Comparison of ENCODE assay signal across 17 cellular contexts in genomic region chr20:51886341-51886740, GRCh38.
DNase-seq lines count a peak whose midpoint lies in the region; ATAC-seq and TF ChIP-seq lines count a peak whose summit lies in the region.
"Had no signal": no experiment of that assay in that cellular context is flagged by ENCODE, and none has a peak within 500 bp of the region (broad histone marks: within the 10 kb centered on the region; RNA-seq: fewer than 3 reads in every experiment).

No MANE protein-coding gene starts in this region.

- in situ Hi-C loops in Panc1 (cut with HindIII; ENCODE audit: low pct_unique_long_range_greater_than_20kb, low sequenced_read_pairs) (no loop called here), G401 (cut with HindIII; ENCODE audit: low sequenced_read_pairs) (no loop called here)

- no peaks in the 10 kb centered on the region for H3K36me3 Mint-ChIP-seq in H9 (ENCODE audit: insufficient read depth in 1 of 3, low read depth in 3 of 3)
- H3K36me3 Mint-ChIP-seq: CD8-positive, alpha-beta memory T cell had no signal

- H3K9me3 Mint-ChIP-seq in H9, result no peaks in the 10 kb centered on the region; a peak in 1 of 5 replicates
- H3K9me3 Mint-ChIP-seq: CD8-positive, alpha-beta memory T cell; HFFc6 had no signal

- POLR2A ChIA-PET in Panc1 (lab: Charles Lee), result no interaction called here

- H3K9ac ChIP-seq in H9 (ENCODE audit: extremely low read depth, insufficient read length, low read length), result no peak overlapping the region
- H3K9ac ChIP-seq in colonic mucosa (ENCODE audit: low read depth in 2 of 2, low read length in 2 of 2), result no peak overlapping the region
- H3K9ac ChIP-seq: BLaER1, GM23248 had no signal

- WGBS in H9 (ENCODE audit: extremely low coverage, insufficient read length, low lambda C conversion rate), result no CpG with 5 or more reads among the region's 2 CpGs

- H2BK12ac ChIP-seq in H9 (ENCODE audit: insufficient read length, low read depth, low read length), result peak overlapping the region; percentile 74

- no peak overlapping the region for H2BK15ac ChIP-seq in H9 (ENCODE audit: low read depth, low read length)

- no peaks in the 10 kb centered on the region for H4K20me1 ChIP-seq in H9 (ENCODE audit: control insufficient read depth, insufficient read depth, insufficient read length)
- H4K20me1 ChIP-seq: BLaER1 had no signal

- no peak overlapping the region for H4K5ac ChIP-seq in H9 (ENCODE audit: insufficient read length, low read depth, low read length)

- H3K23me2 ChIP-seq in H9 (ENCODE audit: insufficient read length, low read depth, low read length, poor library complexity, severe bottlenecking), result peaks cover 2% of the 10 kb centered on the region

- no peak overlapping the region for H3K4me2 ChIP-seq in H9 (ENCODE audit: insufficient read depth, insufficient read length, low read length)
- H3K4me2 ChIP-seq: BLaER1 had no signal

- DNase-seq in H9 (no peak), Panc1 (ENCODE audit: low read depth, low spot score) (no peak), fibroblast of the aortic adventitia (ENCODE audit: low read depth) (peak; percentile 16), G401 (ENCODE audit: low spot score) (no peak), colonic mucosa (no peak)
- no peak for DNase-seq in stimulated activated naive CD4-positive, alpha-beta T cell treated with Interleukin-2 at 50 U/mL for 16 hours (lab: John Stamatoyannopoulos, UW)
- DNase-seq: AML-193; Calu3; CD8-positive, alpha-beta memory T cell; DMS 273 treated with DMSO at 0.1 percent for 48 hours; GM23248; HFFc6 had no signal

- H3K4me3 Mint-ChIP-seq in H9, result no peak overlapping the region
- H3K4me3 Mint-ChIP-seq: CD8-positive, alpha-beta memory T cell; HFFc6 had no signal

- H3K4ac ChIP-seq in H9 (ENCODE audit: low read depth, low read length), result no peak overlapping the region

- no peak overlapping the region for H3T11ph ChIP-seq in H9 (ENCODE audit: low read length)

- no peak overlapping the region for H3K23ac ChIP-seq in H9 (ENCODE audit: insufficient read length, low read depth, low read length)

- H2BK5ac ChIP-seq in H9 (ENCODE audit: insufficient read length, low read length), result no peak overlapping the region

- no peaks in the 10 kb centered on the region for H3K79me2 ChIP-seq in H9 (ENCODE audit: insufficient read depth, low read length)

- H2AK5ac ChIP-seq in H9 (ENCODE audit: insufficient read length, low read length), result no peak overlapping the region

- ATAC-seq in Panc1 (no peak), HG03565 (IDR thresholded peaks at IDR 0.05; ENCODE audit: unreplicated experiment) (no peak)
- ATAC-seq: GM12878, K562 had no signal

- H3K4me1 ChIP-seq in H9 (ENCODE audit: insufficient read depth, low read length) (peaks cover 22% of the 10 kb centered on the region), Panc1 (ENCODE audit: control insufficient read depth, insufficient read depth, low read length) (peaks cover 5% of the 10 kb centered on the region), colonic mucosa (no peaks in the 10 kb centered on the region)
- H3K4me1 ChIP-seq: BLaER1 had no signal

- no peak overlapping the region for H3K18ac ChIP-seq in H9 (ENCODE audit: insufficient read length, low read depth, low read length)

- H3K36me3 ChIP-seq in Panc1 (ENCODE audit: control insufficient read depth, insufficient read depth, low read length) (no peaks in the 10 kb centered on the region), colonic mucosa (no peaks in the 10 kb centered on the region)
- H3K36me3 ChIP-seq: BLaER1, HAP-1 had no signal

- CTCF ChIA-PET in Panc1 (lab: Charles Lee), result no interaction called here

- no TSS peak for BruUV-seq in Panc1 (replicated peaks; lab: Mats Ljungman, UMichigan)

- no peak overlapping the region for H2BK120ac ChIP-seq in H9 (ENCODE audit: low read depth, low read length, poor library complexity, severe bottlenecking)

- no peak overlapping the region for H3K4me3 ChIP-seq in Panc1 (ENCODE audit: low read depth in 2 of 2, low read length in 2 of 2)
- no peak overlapping the region for H3K4me3 ChIP-seq in fibroblast of the aortic adventitia (ENCODE audit: low read depth, low read length)
- no peak overlapping the region for H3K4me3 ChIP-seq in colonic mucosa
- H3K4me3 ChIP-seq: BLaER1, GM12878, GM23248, HAP-1, K562 had no signal

- H3K4me1 Mint-ChIP-seq in H9, result peaks cover 35 to 41% of the 10 kb centered on the region in 2 experiments
- H3K4me1 Mint-ChIP-seq: CD8-positive, alpha-beta memory T cell had no signal

- H3K27me3 ChIP-seq in H9 (ENCODE audit: insufficient read depth, low read length) (no peaks in the 10 kb centered on the region), Panc1 (ENCODE audit: control insufficient read depth, insufficient read depth, low read length) (no peaks in the 10 kb centered on the region), colonic mucosa (no peaks in the 10 kb centered on the region)
- H3K27me3 ChIP-seq: BLaER1 had no signal

- H3K9me3 ChIP-seq in H9 (ENCODE audit: control insufficient read depth, low read depth, low read length) (no peaks in the 10 kb centered on the region), Panc1 (ENCODE audit: control insufficient read depth, insufficient read depth, low read depth, low read length) (no peaks in the 10 kb centered on the region), colonic mucosa (no peaks in the 10 kb centered on the region)
- H3K9me3 ChIP-seq: BLaER1, HAP-1 had no signal

- H3K56ac ChIP-seq in H9 (ENCODE audit: insufficient read length, low read depth, low read length), result no peak overlapping the region

- no peak overlapping the region for H4K8ac ChIP-seq in H9 (replicated peaks; ENCODE audit: insufficient read length, low read depth, low read length)

- intact Hi-C loops in Panc1 (cut with micrococcal nuclease; ENCODE audit: unreplicated experiment), result no loop called here
- intact Hi-C loops in colonic mucosa (cut with DNase I), result no loop called here

- no peak overlapping the region for H3K14ac ChIP-seq in H9 (ENCODE audit: insufficient read depth, low read length)

- H2AFZ ChIP-seq in H9 (ENCODE audit: low read length), result no peak overlapping the region
- H2AFZ ChIP-seq: GM23248 had no signal

- H3K27me3 Mint-ChIP-seq in H9 (ENCODE audit: low read depth), result no peaks in the 10 kb centered on the region

- H3K79me1 ChIP-seq in H9 (ENCODE audit: insufficient read depth, low read depth, low read length, poor library complexity, severe bottlenecking), result no peaks in the 10 kb centered on the region

- no peak overlapping the region for H4K91ac ChIP-seq in H9 (ENCODE audit: insufficient read length, low read depth, low read length)

- peak overlapping the region in 1 of 3 experiments; percentile 18; a peak in 1 of 7 replicates for H3K27ac Mint-ChIP-seq in H9
- H3K27ac Mint-ChIP-seq: CD8-positive, alpha-beta memory T cell; HFFc6 had no signal

- no peak for TF ChIP-seq CTCF in H9 (conservative IDR thresholded peaks at IDR 0.05)
- no peak for TF ChIP-seq CTCF in Panc1 (IDR thresholded peaks at IDR 0.05)
- TF ChIP-seq CTCF in fibroblast of the aortic adventitia (IDR thresholded peaks at IDR 0.05; ENCODE audit: insufficient read depth, low read length), result no peak
- no peak for TF ChIP-seq CTCF in colonic mucosa (IDR thresholded peaks at IDR 0.05)

- H2BK20ac ChIP-seq in H9 (ENCODE audit: low read depth, low read length, poor library complexity, severe bottlenecking), result no peak overlapping the region

- H3K27ac ChIP-seq in H9 (ENCODE audit: insufficient read length, low read depth, low read length), result no peak overlapping the region
- H3K27ac ChIP-seq in Panc1 (ENCODE audit: low read length), result peak overlapping the region; percentile 23; the same call in 1 of the 2 replicates
- H3K27ac ChIP-seq in colonic mucosa, result no peak overlapping the region
- H3K27ac ChIP-seq: BLaER1, GM23248 had no signal
